In the genomic region with DNA sequence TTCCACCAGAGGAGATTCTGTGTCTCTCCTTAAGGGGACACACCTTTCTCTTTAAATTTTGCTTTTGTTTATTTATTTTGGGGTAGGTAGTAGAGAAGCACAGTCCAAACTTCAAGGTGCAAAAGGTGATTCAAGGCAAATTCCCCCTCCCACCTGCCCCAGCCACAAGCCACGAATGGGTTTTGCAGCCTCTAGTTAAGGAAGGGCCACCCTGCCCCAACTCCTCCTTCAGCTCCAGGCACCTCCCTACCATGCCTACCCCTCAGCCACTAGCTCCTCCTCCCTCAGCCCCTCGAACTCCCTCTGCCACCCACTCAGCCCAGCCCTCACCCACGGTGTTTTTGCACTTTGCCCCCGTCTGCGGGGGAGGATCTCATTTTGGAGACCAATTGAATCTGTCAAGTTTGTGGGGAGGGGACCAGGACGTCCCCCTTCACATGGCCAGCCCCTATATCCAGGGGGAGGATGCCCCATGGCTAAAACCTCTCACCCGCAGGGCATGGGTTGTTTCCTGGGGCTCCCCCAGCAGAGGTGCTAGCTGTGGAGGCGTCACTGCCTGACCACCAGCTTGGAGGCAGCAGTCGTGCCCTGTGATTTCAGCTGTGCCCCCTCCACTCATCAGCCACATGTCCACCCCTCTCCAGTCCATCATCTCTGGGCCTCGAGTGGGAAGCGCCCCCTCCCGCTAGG, we compare ENCODE assay signal across 1 cellular context.
TF ChIP-seq lines count a peak whose summit lies in the region.

No MANE protein-coding gene starts in this region.

TF ChIP-seq in HepG2, 621 proteins besides CTCF, POLR2A, EP300 and RAD21 (continued from another document and continues in another):
- TF ChIP-seq, protein P1, sequence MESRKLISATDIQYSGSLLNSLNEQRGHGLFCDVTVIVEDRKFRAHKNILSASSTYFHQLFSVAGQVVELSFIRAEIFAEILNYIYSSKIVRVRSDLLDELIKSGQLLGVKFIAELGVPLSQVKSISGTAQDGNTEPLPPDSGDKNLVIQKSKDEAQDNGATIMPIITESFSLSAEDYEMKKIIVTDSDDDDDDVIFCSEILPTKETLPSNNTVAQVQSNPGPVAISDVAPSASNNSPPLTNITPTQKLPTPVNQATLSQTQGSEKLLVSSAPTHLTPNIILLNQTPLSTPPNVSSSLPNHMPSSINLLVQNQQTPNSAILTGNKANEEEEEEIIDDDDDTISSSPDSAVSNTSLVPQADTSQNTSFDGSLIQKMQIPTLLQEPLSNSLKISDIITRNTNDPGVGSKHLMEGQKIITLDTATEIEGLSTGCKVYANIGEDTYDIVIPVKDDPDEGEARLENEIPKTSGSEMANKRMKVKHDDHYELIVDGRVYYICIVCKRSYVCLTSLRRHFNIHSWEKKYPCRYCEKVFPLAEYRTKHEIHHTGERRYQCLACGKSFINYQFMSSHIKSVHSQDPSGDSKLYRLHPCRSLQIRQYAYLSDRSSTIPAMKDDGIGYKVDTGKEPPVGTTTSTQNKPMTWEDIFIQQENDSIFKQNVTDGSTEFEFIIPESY (CRISPR knock-in tag; IDR thresholded peaks at IDR 0.05): peak; percentile 57; the same call in 1 of the 2 replicates
- TF ChIP-seq, protein P2, sequence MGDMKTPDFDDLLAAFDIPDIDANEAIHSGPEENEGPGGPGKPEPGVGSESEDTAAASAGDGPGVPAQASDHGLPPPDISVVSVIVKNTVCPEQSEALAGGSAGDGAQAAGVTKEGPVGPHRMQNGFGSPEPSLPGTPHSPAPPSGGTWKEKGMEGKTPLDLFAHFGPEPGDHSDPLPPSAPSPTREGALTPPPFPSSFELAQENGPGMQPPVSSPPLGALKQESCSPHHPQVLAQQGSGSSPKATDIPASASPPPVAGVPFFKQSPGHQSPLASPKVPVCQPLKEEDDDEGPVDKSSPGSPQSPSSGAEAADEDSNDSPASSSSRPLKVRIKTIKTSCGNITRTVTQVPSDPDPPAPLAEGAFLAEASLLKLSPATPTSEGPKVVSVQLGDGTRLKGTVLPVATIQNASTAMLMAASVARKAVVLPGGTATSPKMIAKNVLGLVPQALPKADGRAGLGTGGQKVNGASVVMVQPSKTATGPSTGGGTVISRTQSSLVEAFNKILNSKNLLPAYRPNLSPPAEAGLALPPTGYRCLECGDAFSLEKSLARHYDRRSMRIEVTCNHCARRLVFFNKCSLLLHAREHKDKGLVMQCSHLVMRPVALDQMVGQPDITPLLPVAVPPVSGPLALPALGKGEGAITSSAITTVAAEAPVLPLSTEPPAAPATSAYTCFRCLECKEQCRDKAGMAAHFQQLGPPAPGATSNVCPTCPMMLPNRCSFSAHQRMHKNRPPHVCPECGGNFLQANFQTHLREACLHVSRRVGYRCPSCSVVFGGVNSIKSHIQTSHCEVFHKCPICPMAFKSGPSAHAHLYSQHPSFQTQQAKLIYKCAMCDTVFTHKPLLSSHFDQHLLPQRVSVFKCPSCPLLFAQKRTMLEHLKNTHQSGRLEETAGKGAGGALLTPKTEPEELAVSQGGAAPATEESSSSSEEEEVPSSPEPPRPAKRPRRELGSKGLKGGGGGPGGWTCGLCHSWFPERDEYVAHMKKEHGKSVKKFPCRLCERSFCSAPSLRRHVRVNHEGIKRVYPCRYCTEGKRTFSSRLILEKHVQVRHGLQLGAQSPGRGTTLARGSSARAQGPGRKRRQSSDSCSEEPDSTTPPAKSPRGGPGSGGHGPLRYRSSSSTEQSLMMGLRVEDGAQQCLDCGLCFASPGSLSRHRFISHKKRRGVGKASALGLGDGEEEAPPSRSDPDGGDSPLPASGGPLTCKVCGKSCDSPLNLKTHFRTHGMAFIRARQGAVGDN (CRISPR knock-in tag; IDR thresholded peaks at IDR 0.05): peak; percentile 51; the same call in 1 of the 2 replicates
- TF ChIP-seq ZMYM2 (CRISPR knock-in tag; IDR thresholded peaks at IDR 0.05): no peak
- no peak for TF ChIP-seq FOXA1 (IDR thresholded peaks at IDR 0.05)
- TF ChIP-seq FOXA1 (CRISPR knock-in tag; IDR thresholded peaks at IDR 0.05): no peak
- no peak; the same call in 1 of the 2 replicates for TF ChIP-seq GATAD2A (CRISPR knock-in tag; IDR thresholded peaks at IDR 0.05)
- TF ChIP-seq, protein P3, sequence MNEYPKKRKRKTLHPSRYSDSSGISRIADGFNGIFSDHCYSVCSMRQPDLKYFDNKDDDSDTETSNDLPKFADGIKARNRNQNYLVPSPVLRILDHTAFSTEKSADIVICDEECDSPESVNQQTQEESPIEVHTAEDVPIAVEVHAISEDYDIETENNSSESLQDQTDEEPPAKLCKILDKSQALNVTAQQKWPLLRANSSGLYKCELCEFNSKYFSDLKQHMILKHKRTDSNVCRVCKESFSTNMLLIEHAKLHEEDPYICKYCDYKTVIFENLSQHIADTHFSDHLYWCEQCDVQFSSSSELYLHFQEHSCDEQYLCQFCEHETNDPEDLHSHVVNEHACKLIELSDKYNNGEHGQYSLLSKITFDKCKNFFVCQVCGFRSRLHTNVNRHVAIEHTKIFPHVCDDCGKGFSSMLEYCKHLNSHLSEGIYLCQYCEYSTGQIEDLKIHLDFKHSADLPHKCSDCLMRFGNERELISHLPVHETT (CRISPR knock-in tag; conservative IDR thresholded peaks at IDR 0.05): no peak
- TF ChIP-seq ZNF598 (CRISPR knock-in tag; IDR thresholded peaks at IDR 0.05; ENCODE audit: borderline replicate concordance): no peak
- TF ChIP-seq SP1 (IDR thresholded peaks at IDR 0.05): no peak
- no peak for TF ChIP-seq SP1 (CRISPR knock-in tag; IDR thresholded peaks at IDR 0.05)
- TF ChIP-seq, protein P4, sequence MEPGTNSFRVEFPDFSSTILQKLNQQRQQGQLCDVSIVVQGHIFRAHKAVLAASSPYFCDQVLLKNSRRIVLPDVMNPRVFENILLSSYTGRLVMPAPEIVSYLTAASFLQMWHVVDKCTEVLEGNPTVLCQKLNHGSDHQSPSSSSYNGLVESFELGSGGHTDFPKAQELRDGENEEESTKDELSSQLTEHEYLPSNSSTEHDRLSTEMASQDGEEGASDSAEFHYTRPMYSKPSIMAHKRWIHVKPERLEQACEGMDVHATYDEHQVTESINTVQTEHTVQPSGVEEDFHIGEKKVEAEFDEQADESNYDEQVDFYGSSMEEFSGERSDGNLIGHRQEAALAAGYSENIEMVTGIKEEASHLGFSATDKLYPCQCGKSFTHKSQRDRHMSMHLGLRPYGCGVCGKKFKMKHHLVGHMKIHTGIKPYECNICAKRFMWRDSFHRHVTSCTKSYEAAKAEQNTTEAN (CRISPR knock-in tag; conservative IDR thresholded peaks at IDR 0.05): no peak
- no peak for TF ChIP-seq U2AF2 (IDR thresholded peaks at IDR 0.05; ENCODE audit: low read depth, low read length)
- TF ChIP-seq REPIN1 (CRISPR knock-in tag; IDR thresholded peaks at IDR 0.05; ENCODE audit: borderline replicate concordance, low read depth): no peak
- TF ChIP-seq ZBTB21 (CRISPR knock-in tag; IDR thresholded peaks at IDR 0.05): no peak
- TF ChIP-seq, protein P5, sequence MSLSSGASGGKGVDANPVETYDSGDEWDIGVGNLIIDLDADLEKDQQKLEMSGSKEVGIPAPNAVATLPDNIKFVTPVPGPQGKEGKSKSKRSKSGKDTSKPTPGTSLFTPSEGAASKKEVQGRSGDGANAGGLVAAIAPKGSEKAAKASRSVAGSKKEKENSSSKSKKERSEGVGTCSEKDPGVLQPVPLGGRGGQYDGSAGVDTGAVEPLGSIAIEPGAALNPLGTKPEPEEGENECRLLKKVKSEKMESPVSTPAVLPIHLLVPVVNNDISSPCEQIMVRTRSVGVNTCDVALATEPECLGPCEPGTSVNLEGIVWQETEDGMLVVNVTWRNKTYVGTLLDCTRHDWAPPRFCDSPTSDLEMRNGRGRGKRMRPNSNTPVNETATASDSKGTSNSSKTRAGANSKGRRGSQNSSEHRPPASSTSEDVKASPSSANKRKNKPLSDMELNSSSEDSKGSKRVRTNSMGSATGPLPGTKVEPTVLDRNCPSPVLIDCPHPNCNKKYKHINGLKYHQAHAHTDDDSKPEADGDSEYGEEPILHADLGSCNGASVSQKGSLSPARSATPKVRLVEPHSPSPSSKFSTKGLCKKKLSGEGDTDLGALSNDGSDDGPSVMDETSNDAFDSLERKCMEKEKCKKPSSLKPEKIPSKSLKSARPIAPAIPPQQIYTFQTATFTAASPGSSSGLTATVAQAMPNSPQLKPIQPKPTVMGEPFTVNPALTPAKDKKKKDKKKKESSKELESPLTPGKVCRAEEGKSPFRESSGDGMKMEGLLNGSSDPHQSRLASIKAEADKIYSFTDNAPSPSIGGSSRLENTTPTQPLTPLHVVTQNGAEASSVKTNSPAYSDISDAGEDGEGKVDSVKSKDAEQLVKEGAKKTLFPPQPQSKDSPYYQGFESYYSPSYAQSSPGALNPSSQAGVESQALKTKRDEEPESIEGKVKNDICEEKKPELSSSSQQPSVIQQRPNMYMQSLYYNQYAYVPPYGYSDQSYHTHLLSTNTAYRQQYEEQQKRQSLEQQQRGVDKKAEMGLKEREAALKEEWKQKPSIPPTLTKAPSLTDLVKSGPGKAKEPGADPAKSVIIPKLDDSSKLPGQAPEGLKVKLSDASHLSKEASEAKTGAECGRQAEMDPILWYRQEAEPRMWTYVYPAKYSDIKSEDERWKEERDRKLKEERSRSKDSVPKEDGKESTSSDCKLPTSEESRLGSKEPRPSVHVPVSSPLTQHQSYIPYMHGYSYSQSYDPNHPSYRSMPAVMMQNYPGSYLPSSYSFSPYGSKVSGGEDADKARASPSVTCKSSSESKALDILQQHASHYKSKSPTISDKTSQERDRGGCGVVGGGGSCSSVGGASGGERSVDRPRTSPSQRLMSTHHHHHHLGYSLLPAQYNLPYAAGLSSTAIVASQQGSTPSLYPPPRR (CRISPR knock-in tag; IDR thresholded peaks at IDR 0.05; ENCODE audit: borderline replicate concordance): 0 out of 2 replicates have a peak, but pooled peaks have one; percentile 3
- TF ChIP-seq TBX2 (CRISPR knock-in tag; IDR thresholded peaks at IDR 0.05; ENCODE audit: borderline replicate concordance): peak; percentile 68; the same call in 1 of the 2 replicates
- TF ChIP-seq, protein P6, sequence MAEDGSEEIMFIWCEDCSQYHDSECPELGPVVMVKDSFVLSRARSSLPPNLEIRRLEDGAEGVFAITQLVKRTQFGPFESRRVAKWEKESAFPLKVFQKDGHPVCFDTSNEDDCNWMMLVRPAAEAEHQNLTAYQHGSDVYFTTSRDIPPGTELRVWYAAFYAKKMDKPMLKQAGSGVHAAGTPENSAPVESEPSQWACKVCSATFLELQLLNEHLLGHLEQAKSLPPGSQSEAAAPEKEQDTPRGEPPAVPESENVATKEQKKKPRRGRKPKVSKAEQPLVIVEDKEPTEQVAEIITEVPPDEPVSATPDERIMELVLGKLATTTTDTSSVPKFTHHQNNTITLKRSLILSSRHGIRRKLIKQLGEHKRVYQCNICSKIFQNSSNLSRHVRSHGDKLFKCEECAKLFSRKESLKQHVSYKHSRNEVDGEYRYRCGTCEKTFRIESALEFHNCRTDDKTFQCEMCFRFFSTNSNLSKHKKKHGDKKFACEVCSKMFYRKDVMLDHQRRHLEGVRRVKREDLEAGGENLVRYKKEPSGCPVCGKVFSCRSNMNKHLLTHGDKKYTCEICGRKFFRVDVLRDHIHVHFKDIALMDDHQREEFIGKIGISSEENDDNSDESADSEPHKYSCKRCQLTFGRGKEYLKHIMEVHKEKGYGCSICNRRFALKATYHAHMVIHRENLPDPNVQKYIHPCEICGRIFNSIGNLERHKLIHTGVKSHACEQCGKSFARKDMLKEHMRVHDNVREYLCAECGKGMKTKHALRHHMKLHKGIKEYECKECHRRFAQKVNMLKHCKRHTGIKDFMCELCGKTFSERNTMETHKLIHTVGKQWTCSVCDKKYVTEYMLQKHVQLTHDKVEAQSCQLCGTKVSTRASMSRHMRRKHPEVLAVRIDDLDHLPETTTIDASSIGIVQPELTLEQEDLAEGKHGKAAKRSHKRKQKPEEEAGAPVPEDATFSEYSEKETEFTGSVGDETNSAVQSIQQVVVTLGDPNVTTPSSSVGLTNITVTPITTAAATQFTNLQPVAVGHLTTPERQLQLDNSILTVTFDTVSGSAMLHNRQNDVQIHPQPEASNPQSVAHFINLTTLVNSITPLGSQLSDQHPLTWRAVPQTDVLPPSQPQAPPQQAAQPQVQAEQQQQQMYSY (CRISPR knock-in tag; IDR thresholded peaks at IDR 0.05): no peak
- no peak for TF ChIP-seq NR2F6 (IDR thresholded peaks at IDR 0.05)
- TF ChIP-seq NR2F6 (CRISPR knock-in tag; IDR thresholded peaks at IDR 0.05): 0 out of 2 replicates have a peak, but pooled peaks have one; percentile 3
- no peak for TF ChIP-seq KDM5B (CRISPR knock-in tag; IDR thresholded peaks at IDR 0.05; ENCODE audit: borderline replicate concordance)
- TF ChIP-seq ZNF772 (CRISPR knock-in tag; IDR thresholded peaks at IDR 0.05): 0 out of 2 replicates have a peak, but pooled peaks have one; percentile 23
- TF ChIP-seq ZC3H13 (CRISPR knock-in tag; IDR thresholded peaks at IDR 0.05): peak; percentile 53; the same call in 1 of the 2 replicates
- TF ChIP-seq, protein P7, sequence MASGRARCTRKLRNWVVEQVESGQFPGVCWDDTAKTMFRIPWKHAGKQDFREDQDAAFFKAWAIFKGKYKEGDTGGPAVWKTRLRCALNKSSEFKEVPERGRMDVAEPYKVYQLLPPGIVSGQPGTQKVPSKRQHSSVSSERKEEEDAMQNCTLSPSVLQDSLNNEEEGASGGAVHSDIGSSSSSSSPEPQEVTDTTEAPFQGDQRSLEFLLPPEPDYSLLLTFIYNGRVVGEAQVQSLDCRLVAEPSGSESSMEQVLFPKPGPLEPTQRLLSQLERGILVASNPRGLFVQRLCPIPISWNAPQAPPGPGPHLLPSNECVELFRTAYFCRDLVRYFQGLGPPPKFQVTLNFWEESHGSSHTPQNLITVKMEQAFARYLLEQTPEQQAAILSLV (CRISPR knock-in tag; IDR thresholded peaks at IDR 0.05; ENCODE audit: borderline replicate concordance): no peak
- TF ChIP-seq ZFP36L1 (CRISPR knock-in tag; IDR thresholded peaks at IDR 0.05): no peak
- no peak for TF ChIP-seq ZNF850 (CRISPR knock-in tag; conservative IDR thresholded peaks at IDR 0.05)
- TF ChIP-seq, protein P8, sequence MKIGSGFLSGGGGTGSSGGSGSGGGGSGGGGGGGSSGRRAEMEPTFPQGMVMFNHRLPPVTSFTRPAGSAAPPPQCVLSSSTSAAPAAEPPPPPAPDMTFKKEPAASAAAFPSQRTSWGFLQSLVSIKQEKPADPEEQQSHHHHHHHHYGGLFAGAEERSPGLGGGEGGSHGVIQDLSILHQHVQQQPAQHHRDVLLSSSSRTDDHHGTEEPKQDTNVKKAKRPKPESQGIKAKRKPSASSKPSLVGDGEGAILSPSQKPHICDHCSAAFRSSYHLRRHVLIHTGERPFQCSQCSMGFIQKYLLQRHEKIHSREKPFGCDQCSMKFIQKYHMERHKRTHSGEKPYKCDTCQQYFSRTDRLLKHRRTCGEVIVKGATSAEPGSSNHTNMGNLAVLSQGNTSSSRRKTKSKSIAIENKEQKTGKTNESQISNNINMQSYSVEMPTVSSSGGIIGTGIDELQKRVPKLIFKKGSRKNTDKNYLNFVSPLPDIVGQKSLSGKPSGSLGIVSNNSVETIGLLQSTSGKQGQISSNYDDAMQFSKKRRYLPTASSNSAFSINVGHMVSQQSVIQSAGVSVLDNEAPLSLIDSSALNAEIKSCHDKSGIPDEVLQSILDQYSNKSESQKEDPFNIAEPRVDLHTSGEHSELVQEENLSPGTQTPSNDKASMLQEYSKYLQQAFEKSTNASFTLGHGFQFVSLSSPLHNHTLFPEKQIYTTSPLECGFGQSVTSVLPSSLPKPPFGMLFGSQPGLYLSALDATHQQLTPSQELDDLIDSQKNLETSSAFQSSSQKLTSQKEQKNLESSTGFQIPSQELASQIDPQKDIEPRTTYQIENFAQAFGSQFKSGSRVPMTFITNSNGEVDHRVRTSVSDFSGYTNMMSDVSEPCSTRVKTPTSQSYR (CRISPR knock-in tag; IDR thresholded peaks at IDR 0.05; ENCODE audit: borderline replicate concordance): no peak
